Comparison of ENCODE assay signal across 28 cellular contexts in genomic region chr18:77559274-77559910, GRCh38.
"Had no signal": no experiment of that assay in that cellular context is flagged by ENCODE, and none has a peak within 500 bp of the region (broad histone marks: within the 10 kb centered on the region; RNA-seq: fewer than 3 reads in every experiment).

No MANE protein-coding gene starts in this region.

- H3K27ac ChIP-seq: adrenal gland, KMS-11, RWPE1, SJCRH30 had no signal

- H3K4me2 ChIP-seq: KMS-11 had no signal

- H3K4me1 ChIP-seq: adrenal gland, SJCRH30 had no signal

- H3K27me3 ChIP-seq: adrenal gland, SJCRH30 had no signal

- DNase-seq: activated CD4-positive, alpha-beta T cell treated with anti-CD3 and anti-CD28 coated beads for 48 hours; activated CD4-positive, alpha-beta T cell treated with anti-CD3 and anti-CD28 coated beads, Interleukin-2, amount 50 U/mL, for 4 hours; activated CD4-positive, CD25-positive, alpha-beta regulatory T cell treated with anti-CD3 and anti-CD28 coated beads, Interleukin-2, amount 50 U/mL, for 72 hours; activated CD8-positive, alpha-beta memory T cell treated with anti-CD3 and anti-CD28 coated beads, Interleukin-2, amount 50 U/mL, for 48 hours; activated CD8-positive, alpha-beta T cell treated with anti-CD3 and anti-CD28 coated beads, Interleukin-2, amount 10 ng/mL, durations not matched to agents 7 days and 5 days; activated naive CD4-positive, alpha-beta T cell treated with anti-CD3 and anti-CD28 coated beads, Interleukin-2, amount 50 U/mL, for 16 hours; activated naive CD8-positive, alpha-beta T cell treated with anti-CD3 and anti-CD28 coated beads, Interleukin-2, amount 10 ng/mL, durations not matched to agents 7 days and 5 days; activated T-cell treated with anti-CD3 and anti-CD28 coated beads, Interleukin-2, amount 50 U/mL, for 1 hour; adrenal gland; anterior cingulate cortex; cerebellar nuclear complex; NCI-H1092; NCI-H1417; NCI-H1694 treated with DMSO at 0.1 percent for 48 hours; NCI-H2029 treated with DMSO at 0.1 percent for 48 hours; NCI-H446; NCI-H524; NCI-H748 treated with DMSO at 0.1 percent for 48 hours; NK-92 treated with Interleukin-12 subunit alpha and Interleukin-12 subunit beta, amount 100 ng/mL, for 24 hours; OCI-M1; Right ventricle myocardium superior; SJCRH30; SW 1271 had no signal

- H3K9me3 ChIP-seq: adrenal gland, SJCRH30 had no signal

- H3K36me3 ChIP-seq: adrenal gland, SJCRH30 had no signal

- ATAC-seq: activated CD8-positive, alpha-beta T cell treated with anti-CD3 and anti-CD28 coated beads, Interleukin-2, amount 10 ng/mL, durations not matched to agents 7 days and 5 days; Panc1; SK-N-SH treated with all-trans-retinoic acid at 6 μM for 48 hours; WTC11 had no signal

- H3K4me3 ChIP-seq: adrenal gland, SJCRH30 had no signal
